In genomic region chr2:154576699-154577098, GRCh38 we compare ENCODE assay signal across 5 cellular contexts.
DNase-seq lines count a peak whose midpoint lies in the region; ATAC-seq and TF ChIP-seq lines count a peak whose summit lies in the region.
"Not testable (repeated sequence)": the region's sequence is repeated elsewhere in the genome, so short reads cannot be mapped to it uniquely, and the experiment has no call there.

No MANE protein-coding gene starts in this region.

- not testable (repeated sequence) for H2BK12ac ChIP-seq in H9 (ENCODE audit: insufficient read length, low read depth, low read length)

- not testable (repeated sequence) for H4K8ac ChIP-seq in H9 (replicated peaks; ENCODE audit: insufficient read length, low read depth, low read length); mesendoderm (ENCODE audit: low read depth, low read length)

- no CpG with 5 or more reads among the region's 13 CpGs for WGBS in H9 (ENCODE audit: extremely low coverage, insufficient read length, low lambda C conversion rate)
- WGBS in mesendoderm (ENCODE audit: extremely low coverage, insufficient coverage, low lambda C conversion rate): no CpG with 5 or more reads among the region's 13 CpGs
- 77 to 79% methylated on average over 13 of the region's 13 CpGs for WGBS in testis, 2 donors

- H4K91ac ChIP-seq in H9 (ENCODE audit: insufficient read length, low read depth, low read length): not testable (repeated sequence)

- H3K36me3 ChIP-seq in mesendoderm (ENCODE audit: control insufficient read depth, insufficient read depth, low read length); testis (ENCODE audit: low read depth, missing control alignments): not testable (repeated sequence)

- H3K9me3 ChIP-seq in H9 (ENCODE audit: control insufficient read depth, low read depth, low read length); testis: not testable (repeated sequence)

- not testable (repeated sequence) for H3K36me3 Mint-ChIP-seq in H9 (ENCODE audit: insufficient read depth in 1 of 3, low read depth in 3 of 3)
- peaks cover 11% of the 10 kb centered on the region for H3K36me3 Mint-ChIP-seq in WTC11

- H3K18ac ChIP-seq in H9 (ENCODE audit: insufficient read length, low read depth, low read length): not testable (repeated sequence)
- peak overlapping the region; percentile 87 for H3K18ac ChIP-seq in mesendoderm (ENCODE audit: low read length)

- not testable (repeated sequence) for H2AK5ac ChIP-seq in H9 (ENCODE audit: insufficient read length, low read length); mesendoderm (ENCODE audit: low read length)

- not testable (repeated sequence) for TF ChIP-seq POLR2A in testis (IDR thresholded peaks at IDR 0.05)

- not testable (repeated sequence) for H4K20me1 ChIP-seq in H9 (ENCODE audit: control insufficient read depth, insufficient read depth, insufficient read length)

- not testable (repeated sequence) for H3K79me2 ChIP-seq in H9 (ENCODE audit: insufficient read depth, low read length); mesendoderm (ENCODE audit: control insufficient read depth, insufficient read depth, low read length)

- POLR2A ChIA-PET in WTC11 (lab: Charles Lee): interaction anchor here (0.7 kb wide), 1 partner anchor 421 kb away, joined by 4 read pairs; no protein-coding TSS in a partner anchor

- H2BK15ac ChIP-seq in H9 (ENCODE audit: low read depth, low read length); mesendoderm (replicated peaks; ENCODE audit: low read depth): not testable (repeated sequence)

- not testable (repeated sequence) for H3K79me1 ChIP-seq in H9 (ENCODE audit: insufficient read depth, low read depth, low read length, poor library complexity, severe bottlenecking); mesendoderm (ENCODE audit: low read length)

- H3K27ac ChIP-seq in H9 (ENCODE audit: insufficient read length, low read depth, low read length); mesendoderm (ENCODE audit: low read depth, low read length); testis: not testable (repeated sequence)

- H3K27ac Mint-ChIP-seq in H9 (peak overlapping the region in 2 of 3 experiments; percentile 75 to 92; a peak in 1 of 7 replicates), WTC11 (peak overlapping the region; percentile 33; the same call in 1 of the 2 replicates)

- intact Hi-C loops in posterior vena cava (cut with DNase I); testis (cut with DNase I; ENCODE audit: low total_unique reads): not testable (repeated sequence)

- not testable (repeated sequence) for H3K9me3 Mint-ChIP-seq in H9, WTC11

- H3K27me3 Mint-ChIP-seq in H9 (ENCODE audit: low read depth); WTC11 (ENCODE audit: low read depth): not testable (repeated sequence)

- H3K23ac ChIP-seq in H9 (ENCODE audit: insufficient read length, low read depth, low read length); mesendoderm (ENCODE audit: low read length): not testable (repeated sequence)

- peaks cover 28 to 40% of the 10 kb centered on the region in 2 experiments for H3K4me1 Mint-ChIP-seq in H9
- peaks cover 44% of the 10 kb centered on the region for H3K4me1 Mint-ChIP-seq in WTC11

- not testable (repeated sequence) for H2BK20ac ChIP-seq in H9 (ENCODE audit: low read depth, low read length, poor library complexity, severe bottlenecking)

- not testable (repeated sequence) for ATAC-seq in WTC11

- not testable (repeated sequence) for TF ChIP-seq CTCF in H9 (conservative IDR thresholded peaks at IDR 0.05); WTC11 (IDR thresholded peaks at IDR 0.05); testis (IDR thresholded peaks at IDR 0.05)

- not testable (repeated sequence) for H3K9ac ChIP-seq in H9 (ENCODE audit: extremely low read depth, insufficient read length, low read length); mesendoderm (ENCODE audit: low read length)

- not testable (repeated sequence) for H4K5ac ChIP-seq in H9 (ENCODE audit: insufficient read length, low read depth, low read length); mesendoderm (ENCODE audit: low read length)

- not testable (repeated sequence) for H3K14ac ChIP-seq in H9 (ENCODE audit: insufficient read depth, low read length)

- H3K4me3 ChIP-seq in mesendoderm (ENCODE audit: low read length); testis: not testable (repeated sequence)

- H3K56ac ChIP-seq in H9 (ENCODE audit: insufficient read length, low read depth, low read length); mesendoderm (ENCODE audit: low read length): not testable (repeated sequence)

- not testable (repeated sequence) for H3T11ph ChIP-seq in H9 (ENCODE audit: low read length)

- not testable (repeated sequence) for H3K4me2 ChIP-seq in H9 (ENCODE audit: insufficient read depth, insufficient read length, low read length); mesendoderm (ENCODE audit: low read length)

- not testable (repeated sequence) for H3K4ac ChIP-seq in H9 (ENCODE audit: low read depth, low read length)
- H3K4ac ChIP-seq in mesendoderm (ENCODE audit: low read depth, low read length): peak overlapping the region; percentile 59

- H2BK5ac ChIP-seq in H9 (ENCODE audit: insufficient read length, low read length); mesendoderm (ENCODE audit: low read length): not testable (repeated sequence)

- not testable (repeated sequence) for H3K27me3 ChIP-seq in H9 (ENCODE audit: insufficient read depth, low read length); mesendoderm (ENCODE audit: insufficient read depth, low read length, poor library complexity); testis

- DNase-seq in H9; WTC11 (ENCODE audit: low spot score); mesendoderm: not testable (repeated sequence)
- DNase-seq in posterior vena cava (ENCODE audit: low spot score) (peak; percentile 68), testis (peak; percentile 16)

- H2BK120ac ChIP-seq in H9 (ENCODE audit: low read depth, low read length, poor library complexity, severe bottlenecking): not testable (repeated sequence)
- H2BK120ac ChIP-seq in mesendoderm (ENCODE audit: low read depth, low read length): peak overlapping the region; percentile 89

- H3K23me2 ChIP-seq in H9 (ENCODE audit: insufficient read length, low read depth, low read length, poor library complexity, severe bottlenecking): not testable (repeated sequence)

- CTCF ChIA-PET in WTC11 (lab: Charles Lee): not testable (repeated sequence)

- not testable (repeated sequence) for H3K4me1 ChIP-seq in H9 (ENCODE audit: insufficient read depth, low read length); mesendoderm (ENCODE audit: control insufficient read depth, low read depth, low read length); testis

- H2AFZ ChIP-seq in H9 (ENCODE audit: low read length): not testable (repeated sequence)

- not testable (repeated sequence) for H3K4me3 Mint-ChIP-seq in H9, WTC11
